Comparison of ENCODE assay signal across 8 cellular contexts in the genomic region with DNA sequence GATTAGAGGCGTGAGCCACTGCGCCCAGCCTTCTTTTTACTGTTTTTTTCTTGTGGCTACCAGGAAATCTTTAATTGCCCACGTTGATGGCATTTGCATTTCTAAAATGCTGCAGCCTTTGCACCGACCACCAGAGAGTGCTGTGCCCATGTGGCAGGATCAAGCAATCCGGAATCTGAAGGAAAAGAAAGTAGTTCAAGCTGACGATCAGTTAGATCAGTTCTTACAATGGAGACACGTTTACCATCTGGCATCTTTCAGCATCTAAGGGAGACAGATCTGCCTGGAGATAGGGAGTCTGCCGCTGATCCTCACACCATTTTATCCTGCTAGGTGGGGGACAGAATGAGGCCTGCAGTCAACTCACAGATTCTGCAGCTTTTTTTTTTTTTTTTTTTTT. TPM values are rescaled to one million over a fixed set of nuclear protein-coding genes. Genes with fewer than 3 reads are reported as not detected.
DNase-seq lines count a peak whose midpoint lies in the region; ATAC-seq and TF ChIP-seq lines count a peak whose summit lies in the region.

No MANE protein-coding gene starts in this region.

- H3K27ac Mint-ChIP-seq in activated CD4-positive, alpha-beta T cell treated with anti-CD3 and anti-CD28 coated beads, Interleukin-2, amount 10 ng/mL, durations not matched to agents 24 days and 14 days = no peak overlapping the region
- H3K27ac Mint-ChIP-seq in activated CD8-positive, alpha-beta T cell treated with anti-CD3 and anti-CD28 coated beads for 36 hours = no peak overlapping the region

- intact Hi-C loops in activated CD4-positive, alpha-beta T cell treated with anti-CD3 and anti-CD28 coated beads, Interleukin-2, amount 10 ng/mL, durations not matched to agents 24 days and 14 days (cut with micrococcal nuclease) = no loop called here
- intact Hi-C loops in activated CD8-positive, alpha-beta T cell treated with anti-CD3 and anti-CD28 coated beads for 36 hours (cut with micrococcal nuclease) = no loop called here

- no peak overlapping the region for H3K4me2 ChIP-seq in MM.1S (ENCODE audit: low read depth, low read length)

- no peaks in the 10 kb centered on the region for H4K20me1 ChIP-seq in MM.1S (ENCODE audit: insufficient read depth, low read length)

- H3K9me3 ChIP-seq in MM.1S (replicated peaks; ENCODE audit: insufficient read depth, low read length) = no peaks in the 10 kb centered on the region

- POLR2A ChIA-PET in activated CD8-positive, alpha-beta T cell treated with anti-CD3 and anti-CD28 coated beads for 36 hours (lab: Charles Lee) = no interaction called here

- peaks cover 2% of the 10 kb centered on the region for H3K4me1 Mint-ChIP-seq in activated CD4-positive, alpha-beta T cell treated with anti-CD3 and anti-CD28 coated beads, Interleukin-2, amount 10 ng/mL, durations not matched to agents 24 days and 14 days
- peaks cover 3% of the 10 kb centered on the region for H3K4me1 Mint-ChIP-seq in activated CD8-positive, alpha-beta T cell treated with anti-CD3 and anti-CD28 coated beads for 36 hours (ENCODE audit: low read depth)

- no peaks in the 10 kb centered on the region for H3K4me1 ChIP-seq in MM.1S (ENCODE audit: low read length)

- H3K9ac ChIP-seq in MM.1S (ENCODE audit: low read length) = no peak overlapping the region

- no peaks in the 10 kb centered on the region for H3K9me2 ChIP-seq in MM.1S (replicated peaks; ENCODE audit: insufficient read depth, low read length)

- H2AFZ ChIP-seq in MM.1S (ENCODE audit: low read length) = no peak overlapping the region

- no peak overlapping the region for H3K4me3 Mint-ChIP-seq in activated CD4-positive, alpha-beta T cell treated with anti-CD3 and anti-CD28 coated beads, Interleukin-2, amount 10 ng/mL, durations not matched to agents 24 days and 14 days
- no peak overlapping the region for H3K4me3 Mint-ChIP-seq in activated CD8-positive, alpha-beta T cell treated with anti-CD3 and anti-CD28 coated beads for 36 hours

- H3K9me3 Mint-ChIP-seq in activated CD4-positive, alpha-beta T cell treated with anti-CD3 and anti-CD28 coated beads, Interleukin-2, amount 10 ng/mL, durations not matched to agents 24 days and 14 days = no peaks in the 10 kb centered on the region
- H3K9me3 Mint-ChIP-seq in activated CD8-positive, alpha-beta T cell treated with anti-CD3 and anti-CD28 coated beads for 36 hours = no peaks in the 10 kb centered on the region

- H3K27me3 ChIP-seq in MM.1S (replicated peaks; ENCODE audit: insufficient read depth, low read length) = peaks cover 74% of the 10 kb centered on the region

- H3K79me2 ChIP-seq in MM.1S (ENCODE audit: low read length) = no peaks in the 10 kb centered on the region

- peak; percentile 70 for DNase-seq in activated CD4-positive, alpha-beta T cell treated with anti-CD3 and anti-CD28 coated beads, Interleukin-2, amount 10 ng/mL, durations not matched to agents 24 days and 14 days
- DNase-seq in activated CD4-positive, alpha-beta T cell treated with anti-CD3 and anti-CD28 coated beads for 4 hours = no peak
- peak; percentile 53 for DNase-seq in MM.1S
- DNase-seq in activated CD8-positive, alpha-beta T cell treated with anti-CD3 and anti-CD28 coated beads for 36 hours = peak; percentile 63
- peak; percentile 30 for DNase-seq in kidney tubule cell (ENCODE audit: low spot score)

- H3F3A ChIP-seq in MM.1S (ENCODE audit: insufficient read depth, low read length) = no peaks in the 10 kb centered on the region

- peak; percentile 59 for TF ChIP-seq CTCF in MM.1S (IDR thresholded peaks at IDR 0.05; ENCODE audit: low read length)
- peak; percentile 57 for TF ChIP-seq CTCF in activated CD8-positive, alpha-beta T cell treated with anti-CD3 and anti-CD28 coated beads for 36 hours (IDR thresholded peaks at IDR 0.05)

- peak; percentile 49 for ATAC-seq in activated CD8-positive, alpha-beta T cell treated with anti-CD3 and anti-CD28 coated beads for 36 hours
- ATAC-seq in GM19035 (IDR thresholded peaks at IDR 0.05; ENCODE audit: unreplicated experiment) = no peak
- ATAC-seq in HG03442 (IDR thresholded peaks at IDR 0.05; ENCODE audit: unreplicated experiment) = no peak
- no peak for ATAC-seq in GM21528 (IDR thresholded peaks at IDR 0.05; ENCODE audit: low FRiP score, unreplicated experiment)

- no peak overlapping the region for H3K27ac ChIP-seq in MM.1S (ENCODE audit: low read length)

- H3K27me3 Mint-ChIP-seq in activated CD4-positive, alpha-beta T cell treated with anti-CD3 and anti-CD28 coated beads, Interleukin-2, amount 10 ng/mL, durations not matched to agents 24 days and 14 days = peaks cover 2% of the 10 kb centered on the region
- peaks cover 3% of the 10 kb centered on the region for H3K27me3 Mint-ChIP-seq in activated CD8-positive, alpha-beta T cell treated with anti-CD3 and anti-CD28 coated beads for 36 hours

- no peaks in the 10 kb centered on the region for H3K36me3 ChIP-seq in MM.1S (replicated peaks; ENCODE audit: insufficient read depth, low read length)

- CTCF ChIA-PET in activated CD8-positive, alpha-beta T cell treated with anti-CD3 and anti-CD28 coated beads for 36 hours (lab: Charles Lee) = interaction anchor here (0.9 to 2.7 kb wide), 9 partner anchors 13 to 139 kb away, joined by 3 to 14 read pairs (median 4); partner anchors contain the start of gene TINCR

- no peaks in the 10 kb centered on the region for H3K36me3 Mint-ChIP-seq in activated CD4-positive, alpha-beta T cell treated with anti-CD3 and anti-CD28 coated beads, Interleukin-2, amount 10 ng/mL, durations not matched to agents 24 days and 14 days (ENCODE audit: low read depth)
- H3K36me3 Mint-ChIP-seq in activated CD8-positive, alpha-beta T cell treated with anti-CD3 and anti-CD28 coated beads for 36 hours (ENCODE audit: low read depth) = no peaks in the 10 kb centered on the region

- H3K4me3 ChIP-seq in MM.1S (ENCODE audit: low read length) = no peak overlapping the region

RNA-seq across cellular contexts. Expression of gene TINCR, which starts 19.9 kb away (rescaled TPM):
- 0.33 and 0.52 TPM in 2 replicates for total RNA-seq in activated CD4-positive, alpha-beta T cell treated with anti-CD3 and anti-CD28 coated beads, Interleukin-2, amount 10 ng/mL, durations not matched to agents 24 days and 14 days
- total RNA-seq in activated CD8-positive, alpha-beta T cell treated with anti-CD3 and anti-CD28 coated beads for 36 hours = under 1 TPM; 0.38 to 0.50 TPM

Comparison
In these comparisons a context has a peak if more than half of its experiments do, and no peak if none do; other contexts are left out.
1. DNase-seq: peak in activated CD4-positive, alpha-beta T cell treated with anti-CD3 and anti-CD28 coated beads, Interleukin-2, amount 10 ng/mL, durations not matched to agents 24 days and 14 days (single experiment), MM.1S (single experiment), activated CD8-positive, alpha-beta T cell treated with anti-CD3 and anti-CD28 coated beads for 36 hours (single experiment) and kidney tubule cell (single experiment); none in activated CD4-positive, alpha-beta T cell treated with anti-CD3 and anti-CD28 coated beads for 4 hours (0 of 2).